In genomic region chr3:120093119-120093922, GRCh38 we compare ENCODE assay signal across 8 cellular contexts. TPM values are rescaled to one million over a fixed set of nuclear protein-coding genes. Genes with fewer than 3 reads are reported as not detected.
DNase-seq lines count a peak whose midpoint lies in the region; ATAC-seq, FAIRE-seq and TF ChIP-seq lines count a peak whose summit lies in the region.

No MANE protein-coding gene starts in this region.

- peak overlapping the region; percentile 69 to 70 for H3K4me3 ChIP-seq in ascending aorta

- ATAC-seq in GM18870 (IDR thresholded peaks at IDR 0.05; ENCODE audit: unreplicated experiment) = no peak

- intact Hi-C loops in ascending aorta (cut with DNase I) = loop anchor here (5.0 to 10.0 kb wide), 7 partner anchors 84 to 1741 kb away; partner anchors contain the start of genes COX17, EAF2, GOLGB1 and IQCB1

- H3K36me3 ChIP-seq in ascending aorta = no peaks in the 10 kb centered on the region

- no peaks in the 10 kb centered on the region for H3K27me3 ChIP-seq in ascending aorta

- peak overlapping the region; percentile 97 to 100 for H3K27ac ChIP-seq in ascending aorta

- peaks cover 0 to 22% of the 10 kb centered on the region in 2 donors for H3K4me1 ChIP-seq in ascending aorta

- TF ChIP-seq CTCF in ascending aorta (IDR thresholded peaks at IDR 0.05) = no peak

- peak; percentile 73 for DNase-seq in activated effector memory CD4-positive, alpha-beta T cell treated with anti-CD3 and anti-CD28 coated beads, Interleukin-2, amount 50 U/mL, for 16 hours
- DNase-seq in activated effector memory CD4-positive, alpha-beta T cell treated with Interleukin-2 at 50 U/mL for 16 hours = no peak
- peak; percentile 79 to 88 for DNase-seq in NCI-H524 (lab: John Stamatoyannopoulos, UW)
- DNase-seq in ascending aorta (ENCODE audit: low spot score in 2 of 2) = no peak
- peak; percentile 89 for DNase-seq in iris pigment epithelial cell (ENCODE audit: low read depth)
- peak; percentile 28 for DNase-seq in stimulated activated CD4-positive, alpha-beta T cell treated with anti-CD3 and anti-CD28 coated beads, Interleukin-4, amount 100 ng/mL, for 24 hours
- DNase-seq in urothelium cell line (ENCODE audit: low spot score) = no peak

- no peak for FAIRE-seq in urothelium cell line (lab: Jason Lieb, UNC)

- H3K9me3 ChIP-seq in ascending aorta = no peaks in the 10 kb centered on the region

RNA-seq across cellular contexts. Expression of gene GSK3B, which starts 0.9 kb away (rescaled TPM):
- 11.8 TPM for total RNA-seq in ascending aorta

Comparison
In these comparisons a context has a peak if more than half of its experiments do, and no peak if none do; other contexts are left out.
1. DNase-seq: peak in activated effector memory CD4-positive, alpha-beta T cell treated with anti-CD3 and anti-CD28 coated beads, Interleukin-2, amount 50 U/mL, for 16 hours (single experiment), NCI-H524 (2 of 2), iris pigment epithelial cell (single experiment) and stimulated activated CD4-positive, alpha-beta T cell treated with anti-CD3 and anti-CD28 coated beads, Interleukin-4, amount 100 ng/mL, for 24 hours (single experiment); none in activated effector memory CD4-positive, alpha-beta T cell treated with Interleukin-2 at 50 U/mL for 16 hours (single experiment), ascending aorta (0 of 2) and urothelium cell line (single experiment).